ENCODE assay signal across 8 cellular contexts in the genomic region with DNA sequence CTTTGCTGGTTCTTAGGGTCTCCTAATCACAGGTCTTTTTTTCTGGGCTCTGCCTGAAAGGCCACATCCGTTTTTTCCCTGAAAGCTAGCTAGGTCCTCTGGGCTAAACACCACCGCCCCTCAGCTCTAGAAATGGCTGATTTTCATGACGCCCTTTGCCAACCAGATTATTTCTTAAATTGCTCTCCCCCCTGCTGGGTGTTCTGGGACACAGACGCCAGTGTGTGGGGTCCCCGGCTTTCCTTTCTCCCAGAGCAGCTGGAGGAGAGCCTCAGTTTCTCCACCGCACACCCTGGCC. TPM values are rescaled to one million over a fixed set of nuclear protein-coding genes. Genes with fewer than 3 reads are reported as not detected.
DNase-seq lines count a peak whose midpoint lies in the region; ATAC-seq and TF ChIP-seq lines count a peak whose summit lies in the region.

No MANE protein-coding gene starts in this region.

- H3K36me3 ChIP-seq in WERI-Rb-1 = no peaks in the 10 kb centered on the region
- no peaks in the 10 kb centered on the region for H3K36me3 ChIP-seq in left ventricle myocardium inferior
- H3K36me3 ChIP-seq in skeletal muscle satellite cell (ENCODE audit: insufficient read depth, low read length) = no peaks in the 10 kb centered on the region

- H3K9ac ChIP-seq in H9 (ENCODE audit: extremely low read depth, insufficient read length, low read length) (no peak overlapping the region), skeletal muscle satellite cell (ENCODE audit: low read depth, low read length) (peak overlapping the region; percentile 85)

- H3K36me3 Mint-ChIP-seq in H9 (ENCODE audit: insufficient read depth in 1 of 3, low read depth in 3 of 3) = no peaks in the 10 kb centered on the region; a peak in 1 of 7 replicates

- H3T11ph ChIP-seq in H9 (ENCODE audit: low read length) = no peak overlapping the region

- peak overlapping the region; percentile 57 to 73 for H3K4me3 Mint-ChIP-seq in H9

- H3K27ac Mint-ChIP-seq in H9 = peak overlapping the region in 1 of 3 experiments; percentile 71; a peak in 2 of 7 replicates

- intact Hi-C loops in left ventricle myocardium inferior (cut with micrococcal nuclease) = loop anchor here (5.0 kb wide), 1 partner anchor 64 kb away; no protein-coding TSS in a partner anchor

- H3K23ac ChIP-seq in H9 (ENCODE audit: insufficient read length, low read depth, low read length) = no peak overlapping the region

- peaks cover 41 to 55% of the 10 kb centered on the region in 2 experiments for H3K4me1 Mint-ChIP-seq in H9

- no peak overlapping the region for H4K91ac ChIP-seq in H9 (ENCODE audit: insufficient read length, low read depth, low read length)

- peak overlapping the region; percentile 62 for H3K4me3 ChIP-seq in WERI-Rb-1 (ENCODE audit: low read depth, low read length)
- H3K4me3 ChIP-seq in left ventricle myocardium inferior = peak overlapping the region; percentile 72
- peak overlapping the region; percentile 75 for H3K4me3 ChIP-seq in skeletal muscle satellite cell (ENCODE audit: low read length)

- no peak overlapping the region for H4K8ac ChIP-seq in H9 (replicated peaks; ENCODE audit: insufficient read length, low read depth, low read length)

- no peaks in the 10 kb centered on the region for H3K79me1 ChIP-seq in H9 (ENCODE audit: insufficient read depth, low read depth, low read length, poor library complexity, severe bottlenecking)

- no peak overlapping the region for H2BK120ac ChIP-seq in H9 (ENCODE audit: low read depth, low read length, poor library complexity, severe bottlenecking)

- no peak overlapping the region for H3K56ac ChIP-seq in H9 (ENCODE audit: insufficient read length, low read depth, low read length)

- H2BK5ac ChIP-seq in H9 (ENCODE audit: insufficient read length, low read length) = no peak overlapping the region

- peak overlapping the region; percentile 52 for H3K14ac ChIP-seq in H9 (ENCODE audit: insufficient read depth, low read length)

- no peaks in the 10 kb centered on the region for H3K79me2 ChIP-seq in H9 (ENCODE audit: insufficient read depth, low read length)

- no peak overlapping the region for H2AFZ ChIP-seq in H9 (ENCODE audit: low read length)

- ATAC-seq in HG03354 (IDR thresholded peaks at IDR 0.05; ENCODE audit: poor library complexity, severe bottlenecking, unreplicated experiment) (no peak), GM18520 (IDR thresholded peaks at IDR 0.05; ENCODE audit: unreplicated experiment) (no peak), GM21367 (IDR thresholded peaks at IDR 0.05; ENCODE audit: unreplicated experiment) (no peak)

- H2BK20ac ChIP-seq in H9 (ENCODE audit: low read depth, low read length, poor library complexity, severe bottlenecking) = no peak overlapping the region

- H4K20me1 ChIP-seq in H9 (ENCODE audit: control insufficient read depth, insufficient read depth, insufficient read length) = no peaks in the 10 kb centered on the region

- peaks cover 4% of the 10 kb centered on the region; the same call in 1 of the 2 replicates for H3K27me3 ChIP-seq in H9 (ENCODE audit: insufficient read depth, low read length)
- no peaks in the 10 kb centered on the region for H3K27me3 ChIP-seq in WERI-Rb-1 (ENCODE audit: insufficient read depth, low read depth, severe bottlenecking)
- no peaks in the 10 kb centered on the region for H3K27me3 ChIP-seq in left ventricle myocardium inferior (ENCODE audit: low read depth)
- H3K27me3 ChIP-seq in skeletal muscle satellite cell (ENCODE audit: control insufficient read depth, insufficient read depth, low read length) = no peaks in the 10 kb centered on the region

- no peak overlapping the region for H2BK15ac ChIP-seq in H9 (ENCODE audit: low read depth, low read length)

- H3K9me3 ChIP-seq in H9 (ENCODE audit: control insufficient read depth, low read depth, low read length) (no peaks in the 10 kb centered on the region), WERI-Rb-1 (ENCODE audit: severe bottlenecking) (no peaks in the 10 kb centered on the region), left ventricle myocardium inferior (replicated peaks) (no peaks in the 10 kb centered on the region), skeletal muscle satellite cell (replicated peaks; ENCODE audit: low read length) (no peaks in the 10 kb centered on the region)

- no peak overlapping the region for H2BK12ac ChIP-seq in H9 (ENCODE audit: insufficient read length, low read depth, low read length)

- peak overlapping the region; percentile 73 for H3K18ac ChIP-seq in H9 (ENCODE audit: insufficient read length, low read depth, low read length)

- H3K4ac ChIP-seq in H9 (ENCODE audit: low read depth, low read length) = no peak overlapping the region

- H3K23me2 ChIP-seq in H9 (ENCODE audit: insufficient read length, low read depth, low read length, poor library complexity, severe bottlenecking) = peaks cover 12% of the 10 kb centered on the region

- H3K4me2 ChIP-seq in H9 (ENCODE audit: insufficient read depth, insufficient read length, low read length) = peak overlapping the region; percentile 74
- peak overlapping the region; percentile 85 for H3K4me2 ChIP-seq in skeletal muscle satellite cell (ENCODE audit: low read length)

- no CpG with 5 or more reads among the region's 6 CpGs for WGBS in H9 (ENCODE audit: extremely low coverage, insufficient read length, low lambda C conversion rate)

- no peak for DNase-seq in H9
- DNase-seq in WERI-Rb-1 = peak; percentile 15
- DNase-seq in left ventricle myocardium inferior = no peak
- DNase-seq in NCI-H2107 treated with DMSO at 0.1 percent for 48 hours (lab: John Stamatoyannopoulos, UW; ENCODE audit: unreplicated experiment) = no peak

- H3K27ac ChIP-seq in H9 (ENCODE audit: insufficient read length, low read depth, low read length) (no peak overlapping the region), WERI-Rb-1 (peak overlapping the region; percentile 77), left ventricle myocardium inferior (replicated peaks) (peak overlapping the region; percentile 98)

- H2AK5ac ChIP-seq in H9 (ENCODE audit: insufficient read length, low read length) = no peak overlapping the region

- H3K4me1 ChIP-seq in H9 (ENCODE audit: insufficient read depth, low read length) = peaks cover 15% of the 10 kb centered on the region; the same call in 1 of the 2 replicates
- H3K4me1 ChIP-seq in left ventricle myocardium inferior = peaks cover 82% of the 10 kb centered on the region
- H3K4me1 ChIP-seq in skeletal muscle satellite cell (ENCODE audit: control insufficient read depth, insufficient read depth, low read length) = peaks cover 48% of the 10 kb centered on the region

- H3K9me3 Mint-ChIP-seq in H9 = no peaks in the 10 kb centered on the region

- no peak for TF ChIP-seq CTCF in H9 (conservative IDR thresholded peaks at IDR 0.05)
- no peak for TF ChIP-seq CTCF in WERI-Rb-1 (IDR thresholded peaks at IDR 0.05; ENCODE audit: low read depth, low read length)
- TF ChIP-seq CTCF in left ventricle myocardium inferior (IDR thresholded peaks at IDR 0.05; ENCODE audit: borderline replicate concordance) = no peak

- peaks cover 32% of the 10 kb centered on the region for H3K27me3 Mint-ChIP-seq in H9 (ENCODE audit: low read depth)

- H4K5ac ChIP-seq in H9 (ENCODE audit: insufficient read length, low read depth, low read length) = no peak overlapping the region

RNA-seq across cellular contexts. Expression of a gene that starts 45.3 kb away (rescaled TPM):
- 4.7 and 5.1 TPM in 2 replicates for total RNA-seq in H9 (2021)
- 7.4 TPM for total RNA-seq in left ventricle myocardium inferior
- total RNA-seq in skeletal muscle satellite cell (2012; rRNA removed) = 6.1 and 7.4 TPM in 2 replicates

RNA-seq across cellular contexts. Expression of a gene that starts 49.6 kb away (rescaled TPM):
- total RNA-seq in H9 (2021) (97.5 and 103 TPM in 2 replicates), left ventricle myocardium inferior (82.6 TPM)
- total RNA-seq in skeletal muscle satellite cell (2012; rRNA removed) = 38.8 and 41.3 TPM in 2 replicates
